10 cellular contexts compared by ENCODE assay signal in the genomic region with DNA sequence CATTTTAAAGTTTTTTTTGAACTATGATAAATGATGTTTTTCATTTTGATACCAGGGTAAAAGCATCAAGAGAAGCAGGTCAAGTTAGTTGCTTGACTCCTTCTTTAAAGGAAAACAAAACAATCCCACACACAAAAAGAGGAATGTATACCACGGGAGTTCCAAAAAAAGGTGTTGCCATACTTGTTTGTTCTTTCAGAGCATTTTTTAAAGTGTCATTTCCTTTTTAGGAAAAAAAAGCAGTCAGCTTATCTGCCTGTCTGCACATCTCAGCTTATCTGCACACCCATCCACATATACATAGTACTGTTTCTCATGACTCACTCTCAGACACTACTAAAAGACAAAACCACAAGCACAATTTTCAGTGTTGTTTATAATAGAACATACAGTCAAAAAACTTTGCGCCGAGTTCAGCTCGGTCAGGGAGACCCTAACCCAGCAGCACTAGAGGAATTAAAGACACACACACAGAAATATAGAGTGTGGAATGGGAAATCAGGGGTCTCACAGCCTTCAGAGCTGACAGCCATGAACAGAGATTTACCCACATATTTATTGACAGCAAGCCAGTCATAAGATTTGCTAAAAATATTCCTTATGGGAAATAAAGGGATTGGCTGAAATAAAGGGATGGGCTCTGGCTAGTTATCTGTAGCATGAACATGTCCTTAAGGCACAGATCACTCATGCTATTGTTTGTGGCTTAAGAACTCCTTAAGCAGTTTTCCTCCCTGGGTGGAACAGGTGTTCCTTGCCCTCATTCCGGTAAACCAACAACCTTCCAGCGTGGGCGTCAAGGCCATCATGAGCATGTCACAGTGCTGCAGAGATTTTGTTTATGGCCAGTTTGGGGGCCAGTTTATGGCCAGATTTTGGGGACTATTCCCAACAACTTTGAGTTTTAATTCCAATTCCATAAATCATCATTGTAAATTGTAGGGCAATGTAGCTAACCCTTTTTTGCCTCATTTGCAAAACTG. TPM values are rescaled to one million over a fixed set of nuclear protein-coding genes. Genes with fewer than 3 reads are reported as not detected.
DNase-seq lines count a peak whose midpoint lies in the region; ATAC-seq lines count a peak whose summit lies in the region.
"Had no signal": no experiment of that assay in that cellular context is flagged by ENCODE, and none has a peak within 500 bp of the region (broad histone marks: within the 10 kb centered on the region; RNA-seq: fewer than 3 reads in every experiment).

No MANE protein-coding gene starts in this region.

- peak; percentile 98 for ATAC-seq in GM18502 (IDR thresholded peaks at IDR 0.05; ENCODE audit: poor library complexity, unreplicated experiment)
- ATAC-seq in HG02610 (IDR thresholded peaks at IDR 0.05; ENCODE audit: unreplicated experiment), result peak; percentile 82
- ATAC-seq: PC-3 had no signal

- DNase-seq in NOMO-1 treated with DMSO at 0.1 percent for 48 hours (lab: John Stamatoyannopoulos, UW; ENCODE audit: unreplicated experiment) (peak; percentile 61), immature natural killer cell (peak; percentile 31 to 54 (median 40)), NCI-H1105 treated with DMSO at 0.1 percent for 48 hours (lab: John Stamatoyannopoulos, UW) (no peak), HK-2 (ENCODE audit: unreplicated experiment) (no peak), NCI-H345 treated with DMSO at 0.1 percent for 48 hours (lab: John Stamatoyannopoulos, UW; ENCODE audit: unreplicated experiment) (no peak), ACHN (no peak)
- DNase-seq: PC-3, sigmoid colon had no signal

- peaks cover 32 to 35% of the 10 kb centered on the region in 2 donors for H3K4me1 Mint-ChIP-seq in immature natural killer cell

- H3K27ac Mint-ChIP-seq in immature natural killer cell, result peak overlapping the region; percentile 84 to 96 (median 94)

- no peaks in the 10 kb centered on the region for H3K9me3 Mint-ChIP-seq in immature natural killer cell

- no peaks in the 10 kb centered on the region for H3K27me3 Mint-ChIP-seq in immature natural killer cell (ENCODE audit: low read depth in 3 of 3)

- in situ Hi-C loops in ACHN (cut with HindIII; ENCODE audit: low pct_ligation_motif_present, low pct_unique_long_range_greater_than_20kb, low sequenced_read_pairs), result no loop called here

- peak overlapping the region; percentile 61 to 88 (median 84) for H3K4me3 Mint-ChIP-seq in immature natural killer cell

- no peaks in the 10 kb centered on the region for H3K36me3 Mint-ChIP-seq in immature natural killer cell

RNA-seq across cellular contexts. Expression of a gene that starts 11.4 kb away (rescaled TPM):
- polyA plus RNA-seq in immature natural killer cell, result 10 to 100 TPM in 1 of 3 donors, 1 to 10 TPM in 2; 2.8 to 16.3 (median 8.8) TPM

RNA-seq across cellular contexts. Expression of a gene that starts 38.7 kb away (rescaled TPM):
- not detected for polyA plus RNA-seq in immature natural killer cell
- polyA plus RNA-seq: sigmoid colon had no signal

RNA-seq across cellular contexts. Expression of a gene that starts 47.8 kb away (rescaled TPM):
- not detected for polyA plus RNA-seq in immature natural killer cell
- polyA plus RNA-seq: sigmoid colon had no signal

Comparison
In these comparisons a context has a peak if more than half of its experiments do, and no peak if none do; other contexts are left out.
1. DNase-seq: peak in NOMO-1 treated with DMSO at 0.1 percent for 48 hours (single experiment) and immature natural killer cell (3 of 3); none in NCI-H1105 treated with DMSO at 0.1 percent for 48 hours (single experiment), HK-2 (single experiment), NCI-H345 treated with DMSO at 0.1 percent for 48 hours (single experiment) and ACHN (single experiment).